Comparison of ENCODE assay signal across 13 cellular contexts in the genomic region with DNA sequence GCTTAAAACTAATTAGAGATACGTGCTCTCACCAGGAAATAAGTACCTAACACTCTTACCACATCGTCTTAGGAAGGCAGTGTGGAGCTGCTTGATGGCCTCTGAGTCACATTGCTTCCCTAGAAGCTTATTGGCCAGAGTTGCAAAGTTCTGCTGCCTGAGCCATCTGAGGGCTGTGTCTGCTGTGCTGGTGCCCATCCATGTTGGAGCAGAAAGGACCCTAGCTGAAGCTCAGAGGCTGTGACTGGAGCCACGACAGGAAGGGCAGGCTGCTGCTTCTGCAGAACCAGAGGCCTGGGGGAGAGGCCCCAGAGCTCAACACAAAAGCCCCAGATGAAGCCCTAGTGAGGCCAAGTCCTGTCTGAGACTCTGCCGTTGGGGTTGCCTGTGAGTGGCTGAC.
DNase-seq lines count a peak whose midpoint lies in the region; ATAC-seq and TF ChIP-seq lines count a peak whose summit lies in the region.
"Had no signal": no experiment of that assay in that cellular context is flagged by ENCODE, and none has a peak within 500 bp of the region (broad histone marks: within the 10 kb centered on the region; RNA-seq: fewer than 3 reads in every experiment).

No MANE protein-coding gene starts in this region.

- no peak for TF ChIP-seq POLR2A in ovary (IDR thresholded peaks at IDR 0.05)

- ATAC-seq in natural killer cell = peak in 2 of 3 donors; percentile 31 to 34
- ATAC-seq: stimulated activated memory B cell treated with anti-CD40 and anti-IgM and Interleukin-4, amounts not matched to agents 10 μg/mL and 1 μg/mL and 100 μg/mL, for 72 hours had no signal

- H3K4me3 Mint-ChIP-seq in endodermal cell = no peak overlapping the region
- no peak overlapping the region for H3K4me3 Mint-ChIP-seq in natural killer cell
- H3K4me3 Mint-ChIP-seq: neural progenitor cell; stimulated activated memory B cell treated with anti-CD40 and anti-IgM and Interleukin-4, amounts not matched to agents 10 μg/mL and 1 μg/mL and 100 μg/mL, for 72 hours had no signal

- H3K9me3 Mint-ChIP-seq in endodermal cell (peaks cover 16% of the 10 kb centered on the region), natural killer cell (peaks cover 0 to 4% of the 10 kb centered on the region in 2 donors)

- H3K36me3 Mint-ChIP-seq in endodermal cell (ENCODE audit: low read depth) (no peaks in the 10 kb centered on the region), natural killer cell (no peaks in the 10 kb centered on the region)
- H3K36me3 Mint-ChIP-seq: neural progenitor cell; stimulated activated memory B cell treated with anti-CD40 and anti-IgM and Interleukin-4, amounts not matched to agents 10 μg/mL and 1 μg/mL and 100 μg/mL, for 72 hours had no signal

- H3K27ac Mint-ChIP-seq in endodermal cell = no peak overlapping the region
- no peak overlapping the region for H3K27ac Mint-ChIP-seq in natural killer cell
- H3K27ac Mint-ChIP-seq: neural progenitor cell; stimulated activated memory B cell treated with anti-CD40 and anti-IgM and Interleukin-4, amounts not matched to agents 10 μg/mL and 1 μg/mL and 100 μg/mL, for 72 hours had no signal

- H3K36me3 ChIP-seq in MG63 = no peaks in the 10 kb centered on the region; the same call in 1 of the 2 replicates
- no peaks in the 10 kb centered on the region for H3K36me3 ChIP-seq in endodermal cell (ENCODE audit: control insufficient read depth, insufficient read depth, low read length)
- no peaks in the 10 kb centered on the region for H3K36me3 ChIP-seq in ovary
- H3K36me3 ChIP-seq: left ventricle myocardium inferior, neural progenitor cell had no signal

- intact Hi-C loops in natural killer cell (cut with micrococcal nuclease) = no loop called here
- intact Hi-C loops in ovary (cut with DNase I) = loop anchor here in 1 of 4 donors (5.0 kb wide), 1 partner anchor 1836 kb away; no protein-coding TSS in a partner anchor

- peaks cover 14% of the 10 kb centered on the region for H3K4me1 Mint-ChIP-seq in endodermal cell
- H3K4me1 Mint-ChIP-seq in natural killer cell = no peaks in the 10 kb centered on the region
- H3K4me1 Mint-ChIP-seq: stimulated activated memory B cell treated with anti-CD40 and anti-IgM and Interleukin-4, amounts not matched to agents 10 μg/mL and 1 μg/mL and 100 μg/mL, for 72 hours had no signal

- DNase-seq in ELR (ENCODE audit: low read depth) (peak; percentile 77), MG63 (peak; percentile 20), endodermal cell (peak; percentile 43), natural killer cell (no peak), amniotic stem cell (lab: John Stamatoyannopoulos, UW) (no peak), ureter (ENCODE audit: low spot score) (no peak), ovary (no peak)
- DNase-seq: activated CD4-positive, CD25-positive, alpha-beta regulatory T cell treated with anti-CD3 and anti-CD28 coated beads, Interleukin-2, amount 50 U/mL, for 72 hours; activated effector memory CD4-positive, alpha-beta T cell treated with anti-CD3 and anti-CD28 coated beads, Interleukin-2, amount 50 U/mL, for 16 hours; left ventricle myocardium inferior; NCI-H510A treated with DMSO at 0.1 percent for 48 hours had no signal

- H3K9me3 ChIP-seq in MG63 (peaks cover 10% of the 10 kb centered on the region), endodermal cell (ENCODE audit: control insufficient read depth, low read length) (peaks cover 11% of the 10 kb centered on the region), ovary (no peaks in the 10 kb centered on the region)

- no peak overlapping the region for H3K27ac ChIP-seq in endodermal cell (ENCODE audit: low read depth, low read length)
- H3K27ac ChIP-seq in ovary = no peak overlapping the region
- H3K27ac ChIP-seq: left ventricle myocardium inferior, neural progenitor cell had no signal

- H3K27me3 Mint-ChIP-seq in endodermal cell (ENCODE audit: insufficient read depth) (peaks cover 2% of the 10 kb centered on the region), natural killer cell (ENCODE audit: low read depth in 2 of 2) (no peaks in the 10 kb centered on the region)

- H3K9ac ChIP-seq in endodermal cell (ENCODE audit: extremely low read depth, low read length, poor library complexity, severe bottlenecking) = no peak overlapping the region
- H3K9ac ChIP-seq: neural progenitor cell had no signal

- H3K4me1 ChIP-seq in endodermal cell (ENCODE audit: control insufficient read depth, insufficient read depth, low read length) (peaks cover 4% of the 10 kb centered on the region), ovary (ENCODE audit: insufficient read depth) (peaks cover 7% of the 10 kb centered on the region)
- H3K4me1 ChIP-seq: neural progenitor cell had no signal

- TF ChIP-seq CTCF in endodermal cell (conservative IDR thresholded peaks at IDR 0.05) (no peak), natural killer cell (IDR thresholded peaks at IDR 0.05) (no peak), ovary (IDR thresholded peaks at IDR 0.05) (no peak)

- H3K27me3 ChIP-seq in MG63 = no peaks in the 10 kb centered on the region
- no peaks in the 10 kb centered on the region for H3K27me3 ChIP-seq in endodermal cell (ENCODE audit: control insufficient read depth, insufficient read depth, low read length, poor library complexity, severe bottlenecking)
- no peaks in the 10 kb centered on the region for H3K27me3 ChIP-seq in ovary
- H3K27me3 ChIP-seq: neural progenitor cell had no signal

- 60 to 92% methylated on average over 1 to 4 of the region's 4 CpGs for whole genome bisulfite sequencing in endodermal cell (ENCODE audit: insufficient coverage in 1 of 2, insufficient read length in 1 of 2), 2 experiments
- WGBS in ovary, 3 donors = 85 to 92% (median 86%) methylated on average over 4 of the region's 4 CpGs

- H3K4me3 ChIP-seq in MG63 = no peak overlapping the region
- no peak overlapping the region for H3K4me3 ChIP-seq in endodermal cell (ENCODE audit: low read length)
- H3K4me3 ChIP-seq in ovary = no peak overlapping the region
- H3K4me3 ChIP-seq: left ventricle myocardium inferior, neural progenitor cell had no signal

- no peak for TF ChIP-seq EP300 in ovary (IDR thresholded peaks at IDR 0.05)

Comparison
In these comparisons a context has a peak if more than half of its experiments do, and no peak if none do; other contexts are left out.
1. DNase-seq: peak in ELR (single experiment), MG63 (single experiment) and endodermal cell (single experiment); none in natural killer cell (single experiment), amniotic stem cell (single experiment), ureter (single experiment) and ovary (0 of 5).